21 cellular contexts compared by ENCODE assay signal in the genomic region with DNA sequence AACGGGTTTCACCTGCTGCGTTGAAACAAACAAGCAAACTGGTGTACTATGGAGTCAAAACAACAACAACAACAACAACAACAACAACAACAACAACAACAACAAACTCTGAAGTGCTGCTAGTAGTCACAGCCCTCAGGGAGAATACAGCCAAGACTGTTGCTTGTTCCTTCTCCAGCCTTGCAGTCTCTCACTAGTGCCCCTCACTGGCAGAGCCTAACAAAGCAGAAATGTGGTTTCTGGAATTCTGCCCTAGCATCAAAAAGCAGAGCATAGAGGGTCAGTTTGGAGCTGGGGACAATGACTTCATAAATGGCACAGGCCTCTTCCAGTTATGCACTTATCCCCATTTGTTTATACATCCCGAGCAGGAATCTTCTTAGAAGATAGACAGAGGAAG.
DNase-seq lines count a peak whose midpoint lies in the region; ATAC-seq, FAIRE-seq and TF ChIP-seq lines count a peak whose summit lies in the region.
"Had no signal": no experiment of that assay in that cellular context is flagged by ENCODE, and none has a peak within 500 bp of the region (broad histone marks: within the 10 kb centered on the region; RNA-seq: fewer than 3 reads in every experiment).

No MANE protein-coding gene starts in this region.

- in situ Hi-C loops in SK-MEL-5 (cut with HindIII; ENCODE audit: low pct_unique_long_range_greater_than_20kb, low sequenced_read_pairs), result no loop called here

- intact Hi-C loops in lower lobe of right lung (cut with DNase I), result no loop called here

- WGBS in H1 (ENCODE audit: extremely low coverage in 1 of 2, insufficient coverage in 1 of 2, insufficient read length in 1 of 2, insufficient replicate concordance in 2 of 2, low coverage in 1 of 2, low lambda C conversion rate in 2 of 2, missing lambda C conversion rate in 1 of 2), 2 experiments, result 82% methylated on average over 3 of the region's 3 CpGs; no CpG with 5 or more reads in 1 of the 2 experiments

- no peak overlapping the region for H3K9ac ChIP-seq in H1 (replicated peaks in 1 of 4; ENCODE audit: extremely low read depth in 1 of 4, low read depth in 3 of 4, low read length in 3 of 4)
- H3K9ac ChIP-seq: BLaER1 treated with 17β-estradiol and CSF1 and Interleukin-3, amounts not matched to agents 10 nM and 100 nM had no signal

- no peak overlapping the region for H4K5ac ChIP-seq in H1 (ENCODE audit: insufficient read length, low read depth, low read length)

- no peak overlapping the region for H2BK20ac ChIP-seq in H1 (ENCODE audit: low read length)

- no peak overlapping the region for H3K56ac ChIP-seq in H1 (replicated peaks; ENCODE audit: insufficient read length, low read depth, low read length)

- TF ChIP-seq POLR2A in H1 (IDR thresholded peaks at IDR 0.05; ENCODE audit: control extremely low read depth in 1 of 2, low read depth in 2 of 2, low read length in 2 of 2), result no peak

- H3K23ac ChIP-seq in H1 (ENCODE audit: insufficient read length), result no peak overlapping the region

- H2AFZ ChIP-seq in GM23338, result peak overlapping the region; percentile 38; the same call in 1 of the 2 replicates
- peak overlapping the region; percentile 94 for H2AFZ ChIP-seq in H1 (ENCODE audit: low read length)

- H3K9me3 ChIP-seq in H1 (ENCODE audit: insufficient read depth in 2 of 2, low read depth in 1 of 2, low read length in 1 of 2), result no peaks in the 10 kb centered on the region
- no peaks in the 10 kb centered on the region for H3K9me3 ChIP-seq in effector memory CD4-positive, alpha-beta T cell (ENCODE audit: control insufficient read depth, low read length)
- no peaks in the 10 kb centered on the region for H3K9me3 ChIP-seq in lower lobe of right lung
- H3K9me3 ChIP-seq: BLaER1 treated with 17β-estradiol and CSF1 and Interleukin-3, amounts not matched to agents 10 nM and 100 nM had no signal

- H3K27ac ChIP-seq in GM23338 (ENCODE audit: low read depth), result no peak overlapping the region
- no peak overlapping the region for H3K27ac ChIP-seq in H1 (ENCODE audit: low read depth, low read length)
- no peak overlapping the region for H3K27ac ChIP-seq in effector memory CD4-positive, alpha-beta T cell (ENCODE audit: insufficient read depth, low read length, poor library complexity, severe bottlenecking)
- H3K27ac ChIP-seq in lower lobe of right lung, result no peak overlapping the region
- H3K27ac ChIP-seq: BLaER1 treated with 17β-estradiol and CSF1 and Interleukin-3, amounts not matched to agents 10 nM and 100 nM had no signal

- DNase-seq in GM23338 (ENCODE audit: low spot score) (peak; percentile 65), SK-MEL-5 (ENCODE audit: low read depth, low spot score) (peak; percentile 38), H1 (ENCODE audit: low read depth in 1 of 2, low spot score in 2 of 2) (peak in 1 of 2 experiments; percentile 52), iPS-NIHi7 (ENCODE audit: extremely low spot score) (peak; percentile 52), NCI-H2107 (lab: John Stamatoyannopoulos, UW) (no peak), lower lobe of right lung (no peak), SW 1271 (lab: John Stamatoyannopoulos, UW) (no peak)
- no peak for DNase-seq in effector memory CD4-positive, alpha-beta T cell
- DNase-seq: CD8-positive, alpha-beta memory T cell; DMS53; EL; NCI-H1105; NCI-H1694; NCI-H510A; NCI-H774; OCI-M1 had no signal

- TF ChIP-seq EP300 in H1 (IDR thresholded peaks at IDR 0.05; ENCODE audit: borderline replicate concordance in 1 of 2, low read depth in 2 of 2, low read length in 2 of 2), result no peak

- peak overlapping the region; percentile 13; the same call in 1 of the 2 replicates for H2BK15ac ChIP-seq in H1 (ENCODE audit: low read length)

- TF ChIP-seq CTCF in GM23338 (conservative IDR thresholded peaks at IDR 0.05; ENCODE audit: low read depth in 2 of 2) (peak; percentile 63 to 80), H1 (IDR thresholded peaks at IDR 0.05; ENCODE audit: control extremely low read depth in 1 of 3, insufficient read depth in 1 of 3, low read depth in 1 of 3, low read length in 3 of 3) (peak; percentile 15 to 81 (median 49)), lower lobe of right lung (IDR thresholded peaks at IDR 0.05) (no peak)

- POLR2A ChIA-PET in H1 (lab: Charles Lee; ENCODE audit: partially characterized antibody), result no interaction called here

- no peaks in the 10 kb centered on the region; the same call in 1 of the 2 replicates for H3K23me2 ChIP-seq in H1 (ENCODE audit: low read depth, low read length)

- H4K8ac ChIP-seq in H1 (ENCODE audit: extremely low read depth, insufficient read depth, low read length), result no peak overlapping the region

- H3K4me3 Mint-ChIP-seq in GM23338, result no peak overlapping the region
- H3K4me3 Mint-ChIP-seq: CD8-positive, alpha-beta memory T cell had no signal

- no peak overlapping the region for H2BK12ac ChIP-seq in H1 (ENCODE audit: low read depth, low read length)

- H3K36me3 ChIP-seq in GM23338 (ENCODE audit: insufficient read depth), result no peaks in the 10 kb centered on the region
- H3K36me3 ChIP-seq in H1 (ENCODE audit: control insufficient read depth in 2 of 4, insufficient read depth in 4 of 4, low read length in 3 of 4), result no peaks in the 10 kb centered on the region
- H3K36me3 ChIP-seq in effector memory CD4-positive, alpha-beta T cell (ENCODE audit: control insufficient read depth, insufficient read depth, low read length), result no peaks in the 10 kb centered on the region
- no peaks in the 10 kb centered on the region for H3K36me3 ChIP-seq in lower lobe of right lung
- H3K36me3 ChIP-seq: BLaER1 treated with 17β-estradiol and CSF1 and Interleukin-3, amounts not matched to agents 10 nM and 100 nM had no signal

- no peaks in the 10 kb centered on the region for H3K27me3 ChIP-seq in GM23338 (ENCODE audit: insufficient read depth)
- H3K27me3 ChIP-seq in H1 (replicated peaks in 1 of 4; ENCODE audit: control insufficient read depth in 3 of 4, extremely low read depth in 1 of 4, insufficient read depth in 3 of 4, low read length in 3 of 4), result no peaks in the 10 kb centered on the region
- no peaks in the 10 kb centered on the region for H3K27me3 ChIP-seq in effector memory CD4-positive, alpha-beta T cell (replicated peaks; ENCODE audit: control insufficient read depth, insufficient read depth, low read length, poor library complexity, severe bottlenecking)
- no peaks in the 10 kb centered on the region for H3K27me3 ChIP-seq in lower lobe of right lung (ENCODE audit: low read depth)
- H3K27me3 ChIP-seq: BLaER1 treated with 17β-estradiol and CSF1 and Interleukin-3, amounts not matched to agents 10 nM and 100 nM had no signal

- no peaks in the 10 kb centered on the region for H3K79me1 ChIP-seq in H1 (ENCODE audit: low read depth, low read length)

- no peaks in the 10 kb centered on the region for H3F3A ChIP-seq in GM23338 (replicated peaks; ENCODE audit: low read depth)

- H2AK5ac ChIP-seq in H1 (ENCODE audit: low read depth, low read length), result no peak overlapping the region

- H2BK5ac ChIP-seq in H1 (ENCODE audit: low read depth, low read length), result no peak overlapping the region

- H3K4me2 ChIP-seq in GM23338, result no peak overlapping the region
- H3K4me2 ChIP-seq in H1 (ENCODE audit: insufficient read depth in 1 of 2, low read depth in 2 of 2, low read length in 2 of 2), result no peak overlapping the region
- H3K4me2 ChIP-seq: BLaER1 treated with 17β-estradiol and CSF1 and Interleukin-3, amounts not matched to agents 10 nM and 100 nM had no signal

- TF ChIP-seq RAD21 in H1 (IDR thresholded peaks at IDR 0.05 in 1 of 2, conservative IDR thresholded peaks at IDR 0.05 in 1 of 2; ENCODE audit: low read depth in 2 of 2, low read length in 2 of 2), result peak; percentile 51 to 70

- no peaks in the 10 kb centered on the region for H3K36me3 Mint-ChIP-seq in GM23338 (ENCODE audit: low read depth)
- H3K36me3 Mint-ChIP-seq: CD8-positive, alpha-beta memory T cell had no signal

- no peaks in the 10 kb centered on the region for H3K27me3 Mint-ChIP-seq in GM23338 (ENCODE audit: insufficient read depth, low read depth, poor library complexity)
- H3K27me3 Mint-ChIP-seq: CD8-positive, alpha-beta memory T cell had no signal

- no peak overlapping the region for H2BK120ac ChIP-seq in H1 (replicated peaks; ENCODE audit: low read depth, low read length)

- no peak overlapping the region for H3K18ac ChIP-seq in H1 (ENCODE audit: extremely low read depth, low read length)

- H4K20me1 ChIP-seq in GM23338 (replicated peaks; ENCODE audit: insufficient read depth) (no peaks in the 10 kb centered on the region), H1 (replicated peaks in 1 of 2; ENCODE audit: control insufficient read depth in 1 of 2, insufficient read depth in 2 of 2, low read length in 2 of 2) (no peaks in the 10 kb centered on the region)
- H4K20me1 ChIP-seq: BLaER1 treated with 17β-estradiol and CSF1 and Interleukin-3, amounts not matched to agents 10 nM and 100 nM had no signal

- FAIRE-seq in H1 (lab: Jason Lieb, UNC), result peak; percentile 39
- FAIRE-seq: GM12892, GM18507, H54, K562 had no signal

- ATAC-seq in GM23338, result peak; percentile 77
- no peak for ATAC-seq in lower lobe of right lung
- ATAC-seq: K562 had no signal

- H4K91ac ChIP-seq in H1 (replicated peaks; ENCODE audit: insufficient read length, low read length), result no peak overlapping the region

- CTCF ChIA-PET in H1 (lab: Charles Lee; ENCODE audit: partially characterized antibody), result interaction anchor here (0.6 to 2.0 kb wide), 20 partner anchors 10 to 387 kb away, joined by 3 to 7 read pairs (median 3); no protein-coding TSS in a partner anchor

- H3K79me2 ChIP-seq in GM23338 (replicated peaks; ENCODE audit: insufficient read depth) (no peaks in the 10 kb centered on the region), H1 (ENCODE audit: control insufficient read depth in 1 of 2, insufficient read depth in 2 of 2, low read length in 2 of 2) (no peaks in the 10 kb centered on the region)

- peak overlapping the region; percentile 58; the same call in 1 of the 2 replicates for H3K27ac Mint-ChIP-seq in GM23338
- H3K27ac Mint-ChIP-seq: CD8-positive, alpha-beta memory T cell had no signal

- no peak overlapping the region for H3K4ac ChIP-seq in H1 (replicated peaks; ENCODE audit: insufficient read length, low read depth, low read length)

- peaks cover 5% of the 10 kb centered on the region for H3K4me1 Mint-ChIP-seq in GM23338
- H3K4me1 Mint-ChIP-seq: CD8-positive, alpha-beta memory T cell had no signal

- no peak overlapping the region for H3K14ac ChIP-seq in H1 (ENCODE audit: insufficient read length)

- no peak overlapping the region for H3K4me3 ChIP-seq in GM23338
- no peak overlapping the region for H3K4me3 ChIP-seq in H1 (ENCODE audit: extremely low read depth in 1 of 4, insufficient read depth in 2 of 4, low read depth in 3 of 4, low read length in 4 of 4)
- H3K4me3 ChIP-seq in effector memory CD4-positive, alpha-beta T cell (ENCODE audit: insufficient read depth, low read depth, low read length, poor library complexity, severe bottlenecking), result no peak overlapping the region
- no peak overlapping the region for H3K4me3 ChIP-seq in lower lobe of right lung
- H3K4me3 ChIP-seq: BLaER1 treated with 17β-estradiol and CSF1 and Interleukin-3, amounts not matched to agents 10 nM and 100 nM; K562 had no signal

- peaks cover 8% of the 10 kb centered on the region; the same call in 1 of the 2 replicates for H3K9me2 ChIP-seq in GM23338 (ENCODE audit: insufficient read depth)

- H3K4me1 ChIP-seq in GM23338 (ENCODE audit: insufficient read depth), result peaks cover 5% of the 10 kb centered on the region; the same call in 1 of the 2 replicates
- no peaks in the 10 kb centered on the region; a peak in 1 of 7 replicates for H3K4me1 ChIP-seq in H1 (replicated peaks in 1 of 4; ENCODE audit: control insufficient read depth in 3 of 4, insufficient read depth in 4 of 4, low read length in 3 of 4)
- H3K4me1 ChIP-seq in effector memory CD4-positive, alpha-beta T cell (ENCODE audit: control insufficient read depth, insufficient read depth, low read length, poor library complexity, severe bottlenecking), result no peaks in the 10 kb centered on the region
- H3K4me1 ChIP-seq in lower lobe of right lung, result no peaks in the 10 kb centered on the region

- H3K9me3 Mint-ChIP-seq in GM23338, result no peaks in the 10 kb centered on the region; the same call in 2 of the 3 replicates

Comparison
In these comparisons a context has a peak if more than half of its experiments do, and no peak if none do; other contexts are left out.
1. DNase-seq: peak in GM23338 (single experiment), SK-MEL-5 (single experiment) and iPS-NIHi7 (single experiment); none in effector memory CD4-positive, alpha-beta T cell (0 of 3), NCI-H2107 (single experiment), lower lobe of right lung (single experiment) and SW 1271 (0 of 2).